In the genomic region with DNA sequence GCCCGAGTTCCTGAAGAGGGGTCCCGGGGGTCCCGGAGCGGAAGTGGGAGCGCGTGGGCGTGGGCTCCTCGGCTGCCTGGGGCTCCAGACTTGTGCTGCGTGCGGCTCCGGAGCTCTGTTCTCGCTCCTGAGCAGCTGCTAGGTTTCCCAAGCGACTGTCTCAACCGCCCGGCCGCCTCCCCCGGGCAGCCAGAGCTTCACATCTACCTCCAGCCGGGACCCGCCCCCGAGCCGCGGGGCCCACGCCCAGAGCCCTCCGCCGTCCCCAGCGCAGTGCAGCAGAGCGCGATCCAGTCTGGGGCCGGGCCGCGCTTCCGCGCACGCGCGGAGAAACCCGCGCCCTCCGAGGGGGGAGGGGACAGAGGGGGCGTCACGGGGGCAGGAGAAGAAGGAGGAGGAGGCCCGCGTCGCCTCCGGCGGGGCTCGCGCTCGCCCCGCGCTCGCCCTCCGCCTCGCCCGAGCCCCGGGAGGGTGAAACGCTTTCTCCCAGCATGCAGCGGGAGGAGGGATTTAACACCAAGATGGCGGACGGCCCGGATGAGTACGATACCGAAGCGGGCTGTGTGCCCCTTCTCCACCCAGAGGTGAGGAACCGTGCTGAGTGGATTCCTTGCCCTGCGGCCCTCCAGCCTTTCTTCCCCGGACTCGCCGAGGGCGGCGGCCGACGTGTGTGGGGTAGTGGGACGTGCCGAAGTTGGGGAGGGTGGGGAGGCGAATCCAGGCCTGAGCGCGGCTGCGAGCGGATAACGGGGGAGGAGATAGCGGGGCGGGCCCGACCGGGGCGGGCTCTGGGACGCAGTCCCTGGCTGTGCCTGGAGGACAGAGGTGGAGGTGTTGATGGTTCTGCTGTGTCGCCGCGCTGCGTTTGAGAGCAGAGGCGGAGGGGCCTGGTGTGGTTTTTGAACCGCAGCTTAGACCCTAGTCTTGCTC, we compare ENCODE assay signal across 8 cellular contexts. TPM values are rescaled to one million over a fixed set of nuclear protein-coding genes. Genes with fewer than 3 reads are reported as not detected.
A peak's percentile ranks its signal among the peaks of the same experiment; 100 is the strongest.
DNase-seq lines count a peak whose midpoint lies in the region; ATAC-seq and TF ChIP-seq lines count a peak whose summit lies in the region.

A gene with protein sequence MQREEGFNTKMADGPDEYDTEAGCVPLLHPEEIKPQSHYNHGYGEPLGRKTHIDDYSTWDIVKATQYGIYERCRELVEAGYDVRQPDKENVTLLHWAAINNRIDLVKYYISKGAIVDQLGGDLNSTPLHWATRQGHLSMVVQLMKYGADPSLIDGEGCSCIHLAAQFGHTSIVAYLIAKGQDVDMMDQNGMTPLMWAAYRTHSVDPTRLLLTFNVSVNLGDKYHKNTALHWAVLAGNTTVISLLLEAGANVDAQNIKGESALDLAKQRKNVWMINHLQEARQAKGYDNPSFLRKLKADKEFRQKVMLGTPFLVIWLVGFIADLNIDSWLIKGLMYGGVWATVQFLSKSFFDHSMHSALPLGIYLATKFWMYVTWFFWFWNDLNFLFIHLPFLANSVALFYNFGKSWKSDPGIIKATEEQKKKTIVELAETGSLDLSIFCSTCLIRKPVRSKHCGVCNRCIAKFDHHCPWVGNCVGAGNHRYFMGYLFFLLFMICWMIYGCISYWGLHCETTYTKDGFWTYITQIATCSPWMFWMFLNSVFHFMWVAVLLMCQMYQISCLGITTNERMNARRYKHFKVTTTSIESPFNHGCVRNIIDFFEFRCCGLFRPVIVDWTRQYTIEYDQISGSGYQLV (plus strand): TSS at position 370 of the 930 bp plus-strand sequence. CDS start 122 bp downstream, at position 492.

- under 1% methylated on average over 93 of the region's 93 CpGs for WGBS in liver

- H3K4me3 ChIP-seq in liver (ENCODE audit: low read depth in 1 of 3, low read length in 3 of 3), result peak within 1 kb of the TSS; percentile 84 to 96 (median 88)

- ATAC-seq in GM19438 (IDR thresholded peaks at IDR 0.05; ENCODE audit: low read depth, unreplicated experiment) (peak; percentile 89), HG03575 (IDR thresholded peaks at IDR 0.05; ENCODE audit: extremely low read depth, insufficient number of reproducible peaks, low FRiP score, unreplicated experiment) (peak; percentile 66)

- H3K36me3 ChIP-seq in liver (ENCODE audit: control insufficient read depth in 4 of 4, insufficient read depth in 3 of 4, low read depth in 1 of 4, low read length in 3 of 4), result no peaks in the 10 kb centered on the region

- H3K27me3 ChIP-seq in liver (ENCODE audit: control insufficient read depth in 4 of 4, insufficient read depth in 4 of 4, low read length in 3 of 4), result no peaks in the 10 kb centered on the region

- DNase-seq in CD1c-positive myeloid dendritic cell (ENCODE audit: extremely low spot score) (peak; percentile 88), NCI-H82 (lab: John Stamatoyannopoulos, UW) (peak; percentile 95), dermis microvascular lymphatic vessel endothelial cell (ENCODE audit: low read depth in 2 of 2) (peak; percentile 85 to 92)
- DNase-seq in activated CD4-positive, alpha-beta T cell treated with anti-CD3 and anti-CD28 coated beads, Interleukin-2, amount 50 U/mL, for 48 hours, result peak; percentile 86 to 89
- peak; percentile 89 for DNase-seq in stimulated activated CD4-positive, alpha-beta T cell treated with anti-CD3 and anti-CD28 coated beads, Interleukin-4, amount 100 ng/mL, for 1 hour

- H3K9ac ChIP-seq in liver (ENCODE audit: low read depth in 1 of 2, low read length in 2 of 2), result peak within 1 kb of the TSS; percentile 67 to 78

- no peaks in the 10 kb centered on the region for H3K9me3 ChIP-seq in liver (ENCODE audit: control insufficient read depth in 4 of 4, low read length in 3 of 4)

- no peak for TF ChIP-seq RAD21 in liver (IDR thresholded peaks at IDR 0.05)

- no peak for TF ChIP-seq CTCF in liver (IDR thresholded peaks at IDR 0.05; ENCODE audit: low read depth, low read length, missing input control)

- peaks cover 6 to 19% (median 17%) of the 10 kb centered on the region in 4 donors for H3K4me1 ChIP-seq in liver (ENCODE audit: control insufficient read depth in 4 of 4, insufficient read depth in 4 of 4, low read length in 3 of 4)

- H3K27ac ChIP-seq in liver (ENCODE audit: low read depth in 1 of 2, low read length in 2 of 2), result peak within 1 kb of the TSS; percentile 82 to 97

TF ChIP-seq in liver, 16 proteins besides CTCF, POLR2A, EP300 and RAD21:
- TF ChIP-seq FOXA2 (IDR thresholded peaks at IDR 0.05) (no peak), HNF4A (conservative IDR thresholded peaks at IDR 0.05) (no peak), RXRA (IDR thresholded peaks at IDR 0.05) (peak; percentile 4 to 6), JUND (IDR thresholded peaks at IDR 0.05) (no peak), NR2F2 (IDR thresholded peaks at IDR 0.05) (no peak), TAF1 (conservative IDR thresholded peaks at IDR 0.05) (peak; percentile 59), HNF4G (IDR thresholded peaks at IDR 0.05) (no peak), SP1 (IDR thresholded peaks at IDR 0.05) (peak; percentile 31), GABPA (IDR thresholded peaks at IDR 0.05 in 1 of 2, conservative IDR thresholded peaks at IDR 0.05 in 1 of 2) (no peak), YY1 (IDR thresholded peaks at IDR 0.05) (peak; percentile 98), FOXA1 (IDR thresholded peaks at IDR 0.05) (no peak), EGR1 (IDR thresholded peaks at IDR 0.05; ENCODE audit: low read depth in 2 of 2) (peak in 1 of 2 donors; percentile 6)
- TF ChIP-seq, protein P1, sequence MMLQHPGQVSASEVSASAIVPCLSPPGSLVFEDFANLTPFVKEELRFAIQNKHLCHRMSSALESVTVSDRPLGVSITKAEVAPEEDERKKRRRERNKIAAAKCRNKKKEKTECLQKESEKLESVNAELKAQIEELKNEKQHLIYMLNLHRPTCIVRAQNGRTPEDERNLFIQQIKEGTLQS (IDR thresholded peaks at IDR 0.05), result no peak
- TF ChIP-seq, protein P2, sequence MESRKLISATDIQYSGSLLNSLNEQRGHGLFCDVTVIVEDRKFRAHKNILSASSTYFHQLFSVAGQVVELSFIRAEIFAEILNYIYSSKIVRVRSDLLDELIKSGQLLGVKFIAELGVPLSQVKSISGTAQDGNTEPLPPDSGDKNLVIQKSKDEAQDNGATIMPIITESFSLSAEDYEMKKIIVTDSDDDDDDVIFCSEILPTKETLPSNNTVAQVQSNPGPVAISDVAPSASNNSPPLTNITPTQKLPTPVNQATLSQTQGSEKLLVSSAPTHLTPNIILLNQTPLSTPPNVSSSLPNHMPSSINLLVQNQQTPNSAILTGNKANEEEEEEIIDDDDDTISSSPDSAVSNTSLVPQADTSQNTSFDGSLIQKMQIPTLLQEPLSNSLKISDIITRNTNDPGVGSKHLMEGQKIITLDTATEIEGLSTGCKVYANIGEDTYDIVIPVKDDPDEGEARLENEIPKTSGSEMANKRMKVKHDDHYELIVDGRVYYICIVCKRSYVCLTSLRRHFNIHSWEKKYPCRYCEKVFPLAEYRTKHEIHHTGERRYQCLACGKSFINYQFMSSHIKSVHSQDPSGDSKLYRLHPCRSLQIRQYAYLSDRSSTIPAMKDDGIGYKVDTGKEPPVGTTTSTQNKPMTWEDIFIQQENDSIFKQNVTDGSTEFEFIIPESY (IDR thresholded peaks at IDR 0.05), result no peak
- TF ChIP-seq, protein P3, sequence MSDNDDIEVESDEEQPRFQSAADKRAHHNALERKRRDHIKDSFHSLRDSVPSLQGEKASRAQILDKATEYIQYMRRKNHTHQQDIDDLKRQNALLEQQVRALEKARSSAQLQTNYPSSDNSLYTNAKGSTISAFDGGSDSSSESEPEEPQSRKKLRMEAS (IDR thresholded peaks at IDR 0.05), result no peak
- TF ChIP-seq, protein P4, sequence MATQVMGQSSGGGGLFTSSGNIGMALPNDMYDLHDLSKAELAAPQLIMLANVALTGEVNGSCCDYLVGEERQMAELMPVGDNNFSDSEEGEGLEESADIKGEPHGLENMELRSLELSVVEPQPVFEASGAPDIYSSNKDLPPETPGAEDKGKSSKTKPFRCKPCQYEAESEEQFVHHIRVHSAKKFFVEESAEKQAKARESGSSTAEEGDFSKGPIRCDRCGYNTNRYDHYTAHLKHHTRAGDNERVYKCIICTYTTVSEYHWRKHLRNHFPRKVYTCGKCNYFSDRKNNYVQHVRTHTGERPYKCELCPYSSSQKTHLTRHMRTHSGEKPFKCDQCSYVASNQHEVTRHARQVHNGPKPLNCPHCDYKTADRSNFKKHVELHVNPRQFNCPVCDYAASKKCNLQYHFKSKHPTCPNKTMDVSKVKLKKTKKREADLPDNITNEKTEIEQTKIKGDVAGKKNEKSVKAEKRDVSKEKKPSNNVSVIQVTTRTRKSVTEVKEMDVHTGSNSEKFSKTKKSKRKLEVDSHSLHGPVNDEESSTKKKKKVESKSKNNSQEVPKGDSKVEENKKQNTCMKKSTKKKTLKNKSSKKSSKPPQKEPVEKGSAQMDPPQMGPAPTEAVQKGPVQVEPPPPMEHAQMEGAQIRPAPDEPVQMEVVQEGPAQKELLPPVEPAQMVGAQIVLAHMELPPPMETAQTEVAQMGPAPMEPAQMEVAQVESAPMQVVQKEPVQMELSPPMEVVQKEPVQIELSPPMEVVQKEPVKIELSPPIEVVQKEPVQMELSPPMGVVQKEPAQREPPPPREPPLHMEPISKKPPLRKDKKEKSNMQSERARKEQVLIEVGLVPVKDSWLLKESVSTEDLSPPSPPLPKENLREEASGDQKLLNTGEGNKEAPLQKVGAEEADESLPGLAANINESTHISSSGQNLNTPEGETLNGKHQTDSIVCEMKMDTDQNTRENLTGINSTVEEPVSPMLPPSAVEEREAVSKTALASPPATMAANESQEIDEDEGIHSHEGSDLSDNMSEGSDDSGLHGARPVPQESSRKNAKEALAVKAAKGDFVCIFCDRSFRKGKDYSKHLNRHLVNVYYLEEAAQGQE (IDR thresholded peaks at IDR 0.05), result peak; percentile 10

RNA-seq across cellular contexts. Expression of the gene that starts here (rescaled TPM):
- total RNA-seq in dermis microvascular lymphatic vessel endothelial cell (83.6 and 124 TPM in 2 replicates), liver (10 to 100 TPM; 23.3 to 91.2 TPM)
- polyA plus RNA-seq in liver, result 1 to 10 TPM; 3.4 to 7.1 TPM

Comparison
In these comparisons a context has a peak if more than half of its experiments do, and no peak if none do; other contexts are left out.
1. Peak in every context shown above with its lines: DNase-seq, ATAC-seq, H3K4me3 ChIP-seq and H3K27ac ChIP-seq.